Comparison of ENCODE assay signal across 1 cellular context in the genomic region with DNA sequence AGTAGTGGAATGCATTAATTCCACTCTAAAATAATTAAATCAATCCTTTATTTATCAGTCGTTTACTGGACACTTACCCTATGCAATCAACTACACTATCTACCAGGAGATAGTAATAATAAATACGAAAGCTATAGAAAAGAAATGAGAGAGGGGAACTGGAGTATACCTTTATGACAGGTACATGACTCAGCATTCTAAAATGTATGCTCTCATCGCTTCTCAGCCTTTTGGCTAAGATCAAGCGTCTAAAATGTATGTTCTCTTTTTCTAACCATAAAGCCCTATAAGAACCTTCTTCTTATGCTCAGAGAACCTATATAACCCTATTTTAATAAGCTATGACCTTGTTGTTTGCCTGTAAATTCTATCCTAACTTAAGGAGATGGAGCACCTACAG.
TF ChIP-seq lines count a peak whose summit lies in the region.

No MANE protein-coding gene starts in this region.

TF ChIP-seq in HepG2, 621 proteins besides CTCF, POLR2A, EP300 and RAD21 (continued from another document):
- TF ChIP-seq ZNF136 (CRISPR knock-in tag; IDR thresholded peaks at IDR 0.05; ENCODE audit: low read depth) (no peak), MAFK (conservative IDR thresholded peaks at IDR 0.05 in 1 of 2, IDR thresholded peaks at IDR 0.05 in 1 of 2; ENCODE audit: low read length in 2 of 2) (0 out of 4 replicates have a peak, but pooled peaks of 1 of the 2 experiments have one; percentile 7)
TF ChIP-seq in HepG2: peak in this region for 2.
